Comparison of ENCODE assay signal across 20 cellular contexts in genomic region chr17:73282629-73283028, GRCh38. TPM values are rescaled to one million over a fixed set of nuclear protein-coding genes. Genes with fewer than 3 reads are reported as not detected.
DNase-seq lines count a peak whose midpoint lies in the region; ATAC-seq, FAIRE-seq and TF ChIP-seq lines count a peak whose summit lies in the region.
"Had no signal": no experiment of that assay in that cellular context is flagged by ENCODE, and none has a peak within 500 bp of the region (broad histone marks: within the 10 kb centered on the region; RNA-seq: fewer than 3 reads in every experiment).

No MANE protein-coding gene starts in this region.

- peaks cover 9% of the 10 kb centered on the region for H3K79me2 ChIP-seq in HepG2 (ENCODE audit: insufficient read depth, low read length)

- no peak for FAIRE-seq in HepG2 (lab: Jason Lieb, UNC)

- H3K9ac ChIP-seq in HepG2 (ENCODE audit: insufficient read depth, low read depth, low read length), result no peak overlapping the region
- H3K9ac ChIP-seq: GM23248 had no signal

- TF ChIP-seq CTCF in HepG2 (CRISPR knock-in tag; IDR thresholded peaks at IDR 0.05), result no peak
- no peak for TF ChIP-seq CTCF in right lobe of liver (IDR thresholded peaks at IDR 0.05)
- no peak for TF ChIP-seq CTCF in prostate gland (IDR thresholded peaks at IDR 0.05)

- H3K4me1 ChIP-seq in HepG2 (ENCODE audit: insufficient read depth, low read length), result peaks cover 37% of the 10 kb centered on the region
- H3K4me1 ChIP-seq in right lobe of liver, result peaks cover 1 to 31% (median 16%) of the 10 kb centered on the region in 4 donors
- peaks cover 43% of the 10 kb centered on the region for H3K4me1 ChIP-seq in prostate gland (replicated peaks)

- BruUV-seq in HepG2 (replicated peaks; lab: Mats Ljungman, UMichigan), result no TSS peak

- DNase-seq in HepG2 (ENCODE audit: low spot score) (no peak), right lobe of liver (no peak), islet precursor cell (peak; percentile 43), prostate gland (ENCODE audit: low spot score) (no peak), NCI-H187 treated with DMSO at 0.1 percent for 48 hours (lab: John Stamatoyannopoulos, UW) (no peak)
- no peak for DNase-seq in activated CD4-positive, CD25-positive, alpha-beta regulatory T cell treated with anti-CD3 and anti-CD28 coated beads, Interleukin-2, amount 50 U/mL, for 72 hours
- DNase-seq: GM23248, KBM-7, MM.1S, NCI-H1092, NCI-H1930, NCI-H345, NCI-H524, NCI-H774, SHP77 had no signal

- H3K36me3 ChIP-seq in HepG2 (replicated peaks in 1 of 2; ENCODE audit: control insufficient read depth in 1 of 2, insufficient read depth in 2 of 2, low read length in 2 of 2) (peaks cover 23 to 36% of the 10 kb centered on the region in 2 experiments), right lobe of liver (peaks cover 0 to 28% (median 12%) of the 10 kb centered on the region in 4 donors), prostate gland (no peaks in the 10 kb centered on the region)

- in situ Hi-C loops in HepG2 (cut with HindIII; ENCODE audit: extremely low pct_ligation_motif_present, low pct_unique_long_range_greater_than_20kb), result loop anchor here (25.0 kb wide), 1 partner anchor 1155 kb away; the partner anchor contains the start of gene GPRC5C

- H3K9me3 ChIP-seq in HepG2 (ENCODE audit: low read length) (no peaks in the 10 kb centered on the region), right lobe of liver (no peaks in the 10 kb centered on the region), prostate gland (no peaks in the 10 kb centered on the region)
- H3K9me3 ChIP-seq: HAP-1 had no signal

- ATAC-seq in HepG2 (no peak), right lobe of liver (no peak), GM19397 (IDR thresholded peaks at IDR 0.05; ENCODE audit: unreplicated experiment) (no peak), GM19452 (IDR thresholded peaks at IDR 0.05; ENCODE audit: unreplicated experiment) (no peak)

- H3K27ac ChIP-seq in HepG2 (ENCODE audit: extremely low read length, insufficient read depth, low read length), result no peak overlapping the region
- no peak overlapping the region for H3K27ac ChIP-seq in right lobe of liver
- H3K27ac ChIP-seq in prostate gland, result peak overlapping the region; percentile 82 to 86
- H3K27ac ChIP-seq: GM23248, SK-N-MC had no signal

- 98% methylated on average over 9 of the region's 9 CpGs for WGBS in HepG2 (ENCODE audit: low lambda C conversion rate)
- WGBS in right lobe of liver (ENCODE audit: insufficient coverage, low coverage, low lambda C conversion rate, missing lambda C conversion rate), result 95% methylated on average over 8 of the region's 9 CpGs
- 81% methylated on average over 9 of the region's 9 CpGs for WGBS in prostate gland

- intact Hi-C loops in HepG2 (cut with micrococcal nuclease; ENCODE audit: unreplicated experiment) (no loop called here), right lobe of liver (cut with DNase I) (no loop called here), prostate gland (cut with DNase I) (no loop called here)

- TF ChIP-seq POLR2A in HepG2 (IDR thresholded peaks at IDR 0.05; ENCODE audit: insufficient read depth in 1 of 2, low read depth in 2 of 2, low read length in 2 of 2), result no peak
- no peak for TF ChIP-seq POLR2A in right lobe of liver (IDR thresholded peaks at IDR 0.05)
- TF ChIP-seq POLR2A in prostate gland (IDR thresholded peaks at IDR 0.05), result no peak

- H3K4me3 ChIP-seq in HepG2 (replicated peaks in 1 of 3; ENCODE audit: insufficient read depth in 1 of 3, low read depth in 2 of 3, low read length in 3 of 3) (no peak overlapping the region), right lobe of liver (no peak overlapping the region), prostate gland (no peak overlapping the region)
- H3K4me3 ChIP-seq: GM23248, HAP-1, SK-N-MC had no signal

- H4K20me1 ChIP-seq in HepG2 (ENCODE audit: insufficient read depth, low read length), result no peaks in the 10 kb centered on the region; the same call in 1 of the 2 replicates

- TF ChIP-seq RAD21 in HepG2 (CRISPR knock-in tag; IDR thresholded peaks at IDR 0.05), result no peak

- H3K4me2 ChIP-seq in HepG2 (ENCODE audit: low read depth, low read length), result no peak overlapping the region

- POLR2A ChIA-PET in HepG2 (lab: Yijun Ruan, JAX), result interaction anchor here (1.2 kb wide), 1 partner anchor 26 kb away, joined by 3 read pairs; no protein-coding TSS in a partner anchor

- TF ChIP-seq EP300 in HepG2 (IDR thresholded peaks at IDR 0.05; ENCODE audit: low read depth in 2 of 2, low read length in 2 of 2), result no peak
- TF ChIP-seq EP300 in HepG2 (CRISPR knock-in tag; IDR thresholded peaks at IDR 0.05; ENCODE audit: borderline replicate concordance), result no peak

- no peak overlapping the region for H2AFZ ChIP-seq in HepG2 (ENCODE audit: low read length)
- H2AFZ ChIP-seq: GM23248 had no signal

- CTCF ChIA-PET in HepG2 (lab: Yijun Ruan, JAX; ENCODE audit: low intra/inter-chr PET ratio, low total read pairs), result no interaction called here

- H3K27me3 ChIP-seq in HepG2 (ENCODE audit: control insufficient read depth in 1 of 2, insufficient read depth in 2 of 2, low read length in 2 of 2) (no peaks in the 10 kb centered on the region), right lobe of liver (no peaks in the 10 kb centered on the region), prostate gland (replicated peaks; ENCODE audit: insufficient read depth) (no peaks in the 10 kb centered on the region)

TF ChIP-seq in HepG2, 621 proteins besides CTCF, POLR2A, EP300 and RAD21 (continues in another document):
- TF ChIP-seq MEF2D (CRISPR knock-in tag; IDR thresholded peaks at IDR 0.05) (no peak), POLR2G (IDR thresholded peaks at IDR 0.05; ENCODE audit: low read depth, low read length) (0 out of 2 replicates have a peak, but pooled peaks have one; percentile 14)

RNA-seq across cellular contexts. Expression of gene CPSF4L, which starts 20.9 kb away (rescaled TPM):
- total RNA-seq in HepG2 (2016; rRNA removed; fragmentation: Illumina TruSeq; extraction: Trizol), result 0.73 and 0.94 TPM in 2 replicates
- total RNA-seq in HepG2 (2016; cell fraction: cytosol; rRNA removed; fragmentation: Illumina TruSeq; extraction: Trizol; ENCODE audit: low read depth), result 1.3 and 1.5 TPM in 2 replicates
- 0.76 and 1.1 TPM in 2 replicates for total RNA-seq in HepG2 (2016; cell fraction: insoluble cytoplasmic fraction; rRNA removed; fragmentation: Illumina TruSeq; extraction: Trizol)
- 1.3 and 1.5 TPM in 2 replicates for total RNA-seq in HepG2 (2016; cell fraction: membrane; rRNA removed; fragmentation: Illumina TruSeq; extraction: Trizol)
- 0.99 and 1.5 TPM in 2 replicates for total RNA-seq in HepG2 (2016; cell fraction: nucleus; rRNA removed; fragmentation: Illumina TruSeq; extraction: Trizol)
- polyA plus RNA-seq in HepG2 (2011; rRNA removed), result 1.2 and 1.6 TPM in 2 replicates
- 0.32 and 0.70 TPM in 2 replicates for polyA plus RNA-seq in HepG2 (2011; cell fraction: cytosol; rRNA removed)
- polyA plus RNA-seq in HepG2 (2011; cell fraction: nucleus; rRNA removed), result 0.21 TPM in 1 of 2 replicates, not detected in the other
- polyA plus RNA-seq in HepG2 (2012), result 0.25 and 0.48 TPM in 2 replicates
- 0.86 and 1.8 TPM in 2 replicates for polyA plus RNA-seq in HepG2 (2016; cell fraction: cytosol; fragmentation: Illumina TruSeq; extraction: Trizol; ENCODE audit: low read depth)
- 0.60 and 1.3 TPM in 2 replicates for polyA plus RNA-seq in HepG2 (2016; cell fraction: insoluble cytoplasmic fraction; fragmentation: Illumina TruSeq; extraction: Trizol; ENCODE audit: low read depth)
- polyA plus RNA-seq in HepG2 (2016; cell fraction: membrane; fragmentation: Illumina TruSeq; extraction: Trizol; ENCODE audit: low read depth), result 1.3 and 1.5 TPM in 2 replicates
- not detected in 2 replicates for polyA plus RNA-seq in HepG2 (2016; cell fraction: nucleus; fragmentation: Illumina TruSeq; extraction: Trizol; ENCODE audit: insufficient read depth, low read depth)
- polyA minus RNA-seq in HepG2 (2011; rRNA and poly(A)+ RNA removed; ENCODE audit: low replicate concordance), result 0.42 TPM in 1 of 2 replicates, not detected in the other
- polyA minus RNA-seq in HepG2 (2011; cell fraction: cytosol; rRNA and poly(A)+ RNA removed), result not detected in 2 replicates
- 1.3 TPM in 1 of 2 replicates, not detected in the other for polyA minus RNA-seq in HepG2 (2011; cell fraction: nucleus; rRNA and poly(A)+ RNA removed)
- not detected for total RNA-seq in right lobe of liver
- total RNA-seq in prostate gland, result not detected
- total RNA-seq: A172, GM23248 had no signal
- polyA plus RNA-seq: GM23248 had no signal

RNA-seq across cellular contexts. Expression of gene CDC42EP4, which starts 29.2 kb away (rescaled TPM):
- total RNA-seq in HepG2 (2016; rRNA removed; fragmentation: Illumina TruSeq; extraction: Trizol) (54.0 and 55.0 TPM in 2 replicates), right lobe of liver (10 to 100 TPM; 27.5 to 34.9 (median 30.9) TPM), prostate gland (100 to 1,000 TPM; 119 to 186 TPM)
- total RNA-seq in HepG2 (2016; cell fraction: cytosol; rRNA removed; fragmentation: Illumina TruSeq; extraction: Trizol; ENCODE audit: low read depth), result 13.5 and 14.9 TPM in 2 replicates
- 45.9 and 55.1 TPM in 2 replicates for total RNA-seq in HepG2 (2016; cell fraction: insoluble cytoplasmic fraction; rRNA removed; fragmentation: Illumina TruSeq; extraction: Trizol)
- 45.7 and 51.9 TPM in 2 replicates for total RNA-seq in HepG2 (2016; cell fraction: membrane; rRNA removed; fragmentation: Illumina TruSeq; extraction: Trizol)
- total RNA-seq in HepG2 (2016; cell fraction: nucleus; rRNA removed; fragmentation: Illumina TruSeq; extraction: Trizol), result 34.9 and 36.1 TPM in 2 replicates
- polyA plus RNA-seq in HepG2 (2011; rRNA removed), result 19.0 and 21.7 TPM in 2 replicates
- 16.2 and 20.1 TPM in 2 replicates for polyA plus RNA-seq in HepG2 (2011; cell fraction: cytosol; rRNA removed)
- 18.6 and 24.3 TPM in 2 replicates for polyA plus RNA-seq in HepG2 (2011; cell fraction: nucleus; rRNA removed)
- 18.4 and 22.4 TPM in 2 replicates for polyA plus RNA-seq in HepG2 (2012)
- 11.7 and 14.2 TPM in 2 replicates for polyA plus RNA-seq in HepG2 (2016; cell fraction: cytosol; fragmentation: Illumina TruSeq; extraction: Trizol; ENCODE audit: low read depth)
- polyA plus RNA-seq in HepG2 (2016; cell fraction: insoluble cytoplasmic fraction; fragmentation: Illumina TruSeq; extraction: Trizol; ENCODE audit: low read depth), result 58.7 and 66.8 TPM in 2 replicates
- polyA plus RNA-seq in HepG2 (2016; cell fraction: membrane; fragmentation: Illumina TruSeq; extraction: Trizol; ENCODE audit: low read depth), result 37.7 and 41.8 TPM in 2 replicates
- 41.4 and 43.9 TPM in 2 replicates for polyA plus RNA-seq in HepG2 (2016; cell fraction: nucleus; fragmentation: Illumina TruSeq; extraction: Trizol; ENCODE audit: insufficient read depth, low read depth)
- 68.4 and 91.9 TPM in 2 replicates for polyA minus RNA-seq in HepG2 (2011; rRNA and poly(A)+ RNA removed; ENCODE audit: low replicate concordance)
- 25.3 and 26.4 TPM in 2 replicates for polyA minus RNA-seq in HepG2 (2011; cell fraction: cytosol; rRNA and poly(A)+ RNA removed)
- polyA minus RNA-seq in HepG2 (2011; cell fraction: nucleus; rRNA and poly(A)+ RNA removed), result 32.3 and 36.9 TPM in 2 replicates

Comparison
In these comparisons a context has a peak if more than half of its experiments do, and no peak if none do; other contexts are left out.
1. H3K27ac ChIP-seq: peak in prostate gland (2 of 2); none in HepG2 (single experiment) and right lobe of liver (0 of 3).